Comparison of ENCODE assay signal across 7 cellular contexts in the genomic region with DNA sequence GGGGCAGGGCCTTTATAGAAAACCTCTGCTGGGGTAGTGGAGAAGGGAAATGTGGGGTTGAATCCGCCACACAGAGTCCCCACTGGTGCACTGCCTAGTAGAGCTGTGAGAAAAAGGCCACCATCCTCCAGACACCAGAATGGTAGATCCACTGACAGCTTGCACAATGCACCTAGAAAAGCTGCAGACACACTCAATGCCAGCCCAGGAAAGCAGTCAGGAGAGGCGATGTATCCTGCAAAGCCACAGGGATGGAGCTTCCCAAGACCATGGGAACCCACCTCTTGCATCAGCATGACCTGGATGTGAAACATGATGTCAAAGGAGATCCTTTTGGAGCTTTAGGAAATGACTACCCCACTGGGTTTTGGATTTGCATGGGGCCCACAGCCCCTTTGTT.
"Had no signal": no experiment of that assay in that cellular context is flagged by ENCODE, and none has a peak within 500 bp of the region (broad histone marks: within the 10 kb centered on the region; RNA-seq: fewer than 3 reads in every experiment).

No MANE protein-coding gene starts in this region.

- H3K9ac ChIP-seq: KMS-11 had no signal

- H3K27ac ChIP-seq: HL-60, KMS-11 had no signal

- ATAC-seq: HepG2 had no signal

- H3K4me2 ChIP-seq: KMS-11 had no signal

- DNase-seq: IMR-90, KBM-7, KG1 had no signal

- FAIRE-seq: HepG2, HTR-8/SVneo had no signal
